8 cellular contexts compared by ENCODE assay signal in the genomic region with DNA sequence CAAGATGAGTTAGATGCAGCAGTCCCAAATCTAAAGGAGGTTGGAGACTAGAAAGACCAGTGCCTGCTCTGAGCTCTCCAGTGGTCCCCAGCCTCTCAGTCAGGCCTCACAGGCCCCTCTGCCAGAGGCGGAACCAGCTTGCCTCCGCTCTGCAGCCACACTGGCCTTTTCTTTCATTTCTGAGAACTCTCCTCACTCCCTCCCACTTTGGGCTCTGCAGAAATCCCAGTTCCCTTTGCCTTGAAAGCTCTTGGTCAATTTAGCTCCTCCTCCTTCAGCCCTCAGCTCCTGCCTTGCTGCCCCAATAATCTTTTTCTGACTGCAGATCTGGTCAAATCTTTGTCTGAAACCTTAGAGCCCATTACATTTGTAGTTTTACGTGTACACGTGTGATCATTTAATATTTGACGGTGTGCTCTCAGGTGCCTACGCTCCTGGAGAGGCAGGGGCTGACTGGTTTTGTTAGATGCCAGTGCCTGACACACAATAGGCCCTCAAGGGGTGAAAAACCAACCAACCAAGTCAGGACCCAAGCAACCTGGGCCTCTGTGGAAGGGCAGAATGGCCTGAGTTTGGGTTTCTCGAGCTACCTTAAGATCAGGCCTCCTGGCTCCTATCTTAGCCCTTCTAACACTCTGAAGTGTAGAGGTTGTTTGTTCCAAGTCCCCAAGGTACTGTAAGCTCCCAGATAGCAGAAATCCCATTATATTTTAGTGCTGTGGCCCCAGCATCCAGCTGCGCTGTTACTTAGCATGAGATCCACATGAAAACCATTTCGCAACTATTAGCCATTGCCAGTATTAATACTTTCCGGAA. TPM values are rescaled to one million over a fixed set of nuclear protein-coding genes. Genes with fewer than 3 reads are reported as not detected.
A peak's percentile ranks its signal among the peaks of the same experiment; 100 is the strongest.
DNase-seq lines count a peak whose midpoint lies in the region; ATAC-seq lines count a peak whose summit lies in the region.

No MANE protein-coding gene starts in this region.

- POLR2A ChIA-PET in naive thymus-derived CD8-positive, alpha-beta T cell (lab: Charles Lee) = interaction anchor here (0.8 to 1.9 kb wide), 2 partner anchors 39 to 447 kb away, joined by 3 to 5 read pairs; a partner anchor contains a TSS

- DNase-seq in NCI-H510A treated with DMSO at 0.1 percent for 48 hours (lab: John Stamatoyannopoulos, UW) (peak; percentile 57), NCI-H510A (lab: John Stamatoyannopoulos, UW) (no peak), SK-N-DZ (ENCODE audit: low spot score) (peak; percentile 32), fibroblast of gingiva (ENCODE audit: low read depth) (peak; percentile 54), GDM1 (lab: John Stamatoyannopoulos, UW) (no peak)
- DNase-seq in naive thymus-derived CD8-positive, alpha-beta T cell = no peak

- H3K4me1 Mint-ChIP-seq in naive thymus-derived CD8-positive, alpha-beta T cell = peaks cover 19 to 45% (median 31%) of the 10 kb centered on the region in 4 donors

- no peak for ATAC-seq in naive thymus-derived CD8-positive, alpha-beta T cell
- no peak for ATAC-seq in GM21447 (IDR thresholded peaks at IDR 0.05; ENCODE audit: unreplicated experiment)
- ATAC-seq in GM21515 (IDR thresholded peaks at IDR 0.05; ENCODE audit: unreplicated experiment) = no peak

- peaks cover 0 to 4% (median 0%) of the 10 kb centered on the region in 5 donors for H3K27me3 Mint-ChIP-seq in naive thymus-derived CD8-positive, alpha-beta T cell

- no peaks in the 10 kb centered on the region for H3K9me3 Mint-ChIP-seq in naive thymus-derived CD8-positive, alpha-beta T cell

- peaks cover 0 to 1% (median 0%) of the 10 kb centered on the region in 3 donors for H3K36me3 Mint-ChIP-seq in naive thymus-derived CD8-positive, alpha-beta T cell

- peak overlapping the region in 7 of 10 donors; percentile 13 to 91 (median 58) for H3K27ac Mint-ChIP-seq in naive thymus-derived CD8-positive, alpha-beta T cell

- peak overlapping the region; percentile 82 to 97 (median 88) for H3K4me3 Mint-ChIP-seq in naive thymus-derived CD8-positive, alpha-beta T cell

RNA-seq across cellular contexts. Expression of a gene that starts 1.1 kb away (rescaled TPM):
- polyA plus RNA-seq in SK-N-DZ (2014; cell fraction: cytosol; rRNA removed) = 22.7 and 23.1 TPM in 2 replicates
- polyA plus RNA-seq in SK-N-DZ (2014; cell fraction: nucleus; rRNA removed) = 7.5 and 8.7 TPM in 2 replicates
- total RNA-seq in naive thymus-derived CD8-positive, alpha-beta T cell = 10 to 100 TPM; 52.0 to 55.5 TPM
- 10 to 100 TPM; 38.0 to 47.8 (median 38.1) TPM for polyA plus RNA-seq in naive thymus-derived CD8-positive, alpha-beta T cell

Comparison
In these comparisons a context has a peak if more than half of its experiments do, and no peak if none do; other contexts are left out.
1. DNase-seq: peak in NCI-H510A treated with DMSO at 0.1 percent for 48 hours (single experiment), SK-N-DZ (single experiment) and fibroblast of gingiva (single experiment); none in NCI-H510A (single experiment), naive thymus-derived CD8-positive, alpha-beta T cell (0 of 10) and GDM1 (single experiment).